In genomic region chr3:49500408-49501257, GRCh38 we compare ENCODE assay signal across 9 cellular contexts. TPM values are rescaled to one million over a fixed set of nuclear protein-coding genes. Genes with fewer than 3 reads are reported as not detected.
DNase-seq lines count a peak whose midpoint lies in the region; ATAC-seq and TF ChIP-seq lines count a peak whose summit lies in the region.
"Had no signal": no experiment of that assay in that cellular context is flagged by ENCODE, and none has a peak within 500 bp of the region (broad histone marks: within the 10 kb centered on the region; RNA-seq: fewer than 3 reads in every experiment).

No MANE protein-coding gene starts in this region.

- ATAC-seq in body of pancreas (peak; percentile 75), left lobe of liver (peak; percentile 89), HG02571 (IDR thresholded peaks at IDR 0.05; ENCODE audit: unreplicated experiment) (no peak)

- peaks cover 10% of the 10 kb centered on the region for H3K4me1 Mint-ChIP-seq in activated CD4-positive, alpha-beta memory T cell treated with anti-CD3 and anti-CD28 coated beads, Interleukin-2, amount 10 ng/mL, durations not matched to agents 7 days and 5 days
- peaks cover 5% of the 10 kb centered on the region for H3K4me1 Mint-ChIP-seq in activated CD4-positive, alpha-beta memory T cell treated with anti-CD3 and anti-CD28 coated beads for 36 hours (ENCODE audit: low read depth)

- intact Hi-C loops in activated CD4-positive, alpha-beta memory T cell treated with anti-CD3 and anti-CD28 coated beads for 36 hours (cut with micrococcal nuclease) = no loop called here
- intact Hi-C loops in body of pancreas (cut with DNase I) = no loop called here
- intact Hi-C loops in tibial artery (cut with DNase I; ENCODE audit: low total_unique reads) = no loop called here

- peaks cover 8% of the 10 kb centered on the region for H3K36me3 Mint-ChIP-seq in activated CD4-positive, alpha-beta memory T cell treated with anti-CD3 and anti-CD28 coated beads, Interleukin-2, amount 10 ng/mL, durations not matched to agents 7 days and 5 days (ENCODE audit: low read depth)
- peaks cover 5% of the 10 kb centered on the region for H3K36me3 Mint-ChIP-seq in activated CD4-positive, alpha-beta memory T cell treated with anti-CD3 and anti-CD28 coated beads for 36 hours

- DNase-seq in activated CD4-positive, alpha-beta memory T cell treated with anti-CD3 and anti-CD28 coated beads, Interleukin-2, amount 10 ng/mL, durations not matched to agents 7 days and 5 days = no peak
- no peak for DNase-seq in activated CD4-positive, alpha-beta memory T cell treated with anti-CD3 and anti-CD28 coated beads for 36 hours
- DNase-seq in body of pancreas (peak; percentile 40 to 77 (median 63)), left lobe of liver (ENCODE audit: low spot score) (peak; percentile 64), tibial artery (peak; percentile 84 to 90), NCI-H526 treated with DMSO at 0.1 percent for 48 hours (lab: John Stamatoyannopoulos, UW) (no peak), HAP-1 (ENCODE audit: low spot score in 2 of 2) (no peak)

- no peaks in the 10 kb centered on the region for H3K9me3 Mint-ChIP-seq in activated CD4-positive, alpha-beta memory T cell treated with anti-CD3 and anti-CD28 coated beads, Interleukin-2, amount 10 ng/mL, durations not matched to agents 7 days and 5 days
- H3K9me3 Mint-ChIP-seq in activated CD4-positive, alpha-beta memory T cell treated with anti-CD3 and anti-CD28 coated beads for 36 hours = no peaks in the 10 kb centered on the region

- H3K36me3 ChIP-seq in body of pancreas (replicated peaks in 1 of 2; ENCODE audit: insufficient read depth in 1 of 2, low read depth in 2 of 2) (no peaks in the 10 kb centered on the region), tibial artery (peaks cover 0 to 4% (median 3%) of the 10 kb centered on the region in 3 donors), HAP-1 (replicated peaks) (no peaks in the 10 kb centered on the region)

- H3K27me3 Mint-ChIP-seq in activated CD4-positive, alpha-beta memory T cell treated with anti-CD3 and anti-CD28 coated beads, Interleukin-2, amount 10 ng/mL, durations not matched to agents 7 days and 5 days = no peaks in the 10 kb centered on the region
- H3K27me3 Mint-ChIP-seq in activated CD4-positive, alpha-beta memory T cell treated with anti-CD3 and anti-CD28 coated beads for 36 hours = no peaks in the 10 kb centered on the region

- no peaks in the 10 kb centered on the region for H3K27me3 ChIP-seq in body of pancreas
- no peaks in the 10 kb centered on the region for H3K27me3 ChIP-seq in tibial artery
- no peaks in the 10 kb centered on the region for H3K27me3 ChIP-seq in HAP-1 (ENCODE audit: low read depth)
- H3K27me3 ChIP-seq: BLaER1 treated with 17β-estradiol and CSF1 and Interleukin-3, amounts not matched to agents 10 nM and 100 nM had no signal

- POLR2A ChIA-PET in activated CD4-positive, alpha-beta memory T cell treated with anti-CD3 and anti-CD28 coated beads, Interleukin-2, amount 10 ng/mL, durations not matched to agents 7 days and 5 days (lab: Charles Lee) = no interaction called here
- POLR2A ChIA-PET in activated CD4-positive, alpha-beta memory T cell treated with anti-CD3 and anti-CD28 coated beads for 36 hours (lab: Charles Lee) = no interaction called here

- H3K4me1 ChIP-seq in body of pancreas = peaks cover 59% of the 10 kb centered on the region
- peaks cover 0 to 56% (median 26%) of the 10 kb centered on the region in 4 donors for H3K4me1 ChIP-seq in tibial artery
- no peaks in the 10 kb centered on the region for H3K4me1 ChIP-seq in HAP-1

- in situ Hi-C loops in HAP-1 (cut with MboI; ENCODE audit: low sequenced_read_pairs) = no loop called here

- no peak overlapping the region for H3K4me3 Mint-ChIP-seq in activated CD4-positive, alpha-beta memory T cell treated with anti-CD3 and anti-CD28 coated beads, Interleukin-2, amount 10 ng/mL, durations not matched to agents 7 days and 5 days
- H3K4me3 Mint-ChIP-seq in activated CD4-positive, alpha-beta memory T cell treated with anti-CD3 and anti-CD28 coated beads for 36 hours = no peak overlapping the region

- peak overlapping the region; percentile 15 for H3K27ac Mint-ChIP-seq in activated CD4-positive, alpha-beta memory T cell treated with anti-CD3 and anti-CD28 coated beads, Interleukin-2, amount 10 ng/mL, durations not matched to agents 7 days and 5 days
- H3K27ac Mint-ChIP-seq in activated CD4-positive, alpha-beta memory T cell treated with anti-CD3 and anti-CD28 coated beads for 36 hours = no peak overlapping the region

- no peaks in the 10 kb centered on the region for H3K9me3 ChIP-seq in body of pancreas
- H3K9me3 ChIP-seq in tibial artery = no peaks in the 10 kb centered on the region
- H3K9me3 ChIP-seq in HAP-1 = no peaks in the 10 kb centered on the region
- H3K9me3 ChIP-seq: BLaER1 treated with 17β-estradiol and CSF1 and Interleukin-3, amounts not matched to agents 10 nM and 100 nM had no signal

- CTCF ChIA-PET in activated CD4-positive, alpha-beta memory T cell treated with anti-CD3 and anti-CD28 coated beads, Interleukin-2, amount 10 ng/mL, durations not matched to agents 7 days and 5 days (lab: Charles Lee) = interaction anchor here (1.0 kb wide), 1 partner anchor 39 kb away, joined by 3 read pairs; no protein-coding TSS in a partner anchor
- CTCF ChIA-PET in activated CD4-positive, alpha-beta memory T cell treated with anti-CD3 and anti-CD28 coated beads for 36 hours (lab: Charles Lee) = interaction anchor here (0.5 to 1.0 kb wide), 3 partner anchors 43 to 1179 kb away, joined by 3 to 6 read pairs (median 4); no protein-coding TSS in a partner anchor

- WGBS in body of pancreas, 2 donors = 28 to 33% methylated on average over 7 of the region's 7 CpGs

- no peak for TF ChIP-seq CTCF in body of pancreas (IDR thresholded peaks at IDR 0.05)
- TF ChIP-seq CTCF in tibial artery (IDR thresholded peaks at IDR 0.05) = no peak

- peak overlapping the region; percentile 4 to 76 (median 54) for H3K27ac ChIP-seq in body of pancreas
- H3K27ac ChIP-seq in tibial artery = peak overlapping the region; percentile 80 to 82

- H3K4me3 ChIP-seq in body of pancreas (no peak overlapping the region), tibial artery (peak overlapping the region in 1 of 2 donors; percentile 7), HAP-1 (no peak overlapping the region)
- H3K4me3 ChIP-seq: BLaER1 treated with 17β-estradiol and CSF1 and Interleukin-3, amounts not matched to agents 10 nM and 100 nM had no signal

- TF ChIP-seq POLR2A in body of pancreas (IDR thresholded peaks at IDR 0.05) = no peak

RNA-seq across cellular contexts. Expression of gene DAG1, which starts 30.6 kb away (rescaled TPM):
- 10 to 100 TPM; 13.8 to 16.5 TPM for total RNA-seq in activated CD4-positive, alpha-beta memory T cell treated with anti-CD3 and anti-CD28 coated beads, Interleukin-2, amount 10 ng/mL, durations not matched to agents 7 days and 5 days
- 1 to 10 TPM; 9.4 to 9.6 TPM for total RNA-seq in activated CD4-positive, alpha-beta memory T cell treated with anti-CD3 and anti-CD28 coated beads for 36 hours
- total RNA-seq in body of pancreas (10 to 100 TPM; 46.8 to 57.9 TPM), left lobe of liver (59.6 TPM)

RNA-seq across cellular contexts. Expression of gene BSN, which starts 53.6 kb away (rescaled TPM):
- total RNA-seq in activated CD4-positive, alpha-beta memory T cell treated with anti-CD3 and anti-CD28 coated beads, Interleukin-2, amount 10 ng/mL, durations not matched to agents 7 days and 5 days = under 1 TPM; 0.03 to 0.05 TPM
- total RNA-seq in activated CD4-positive, alpha-beta memory T cell treated with anti-CD3 and anti-CD28 coated beads for 36 hours = under 1 TPM; 0.05 to 0.07 TPM
- total RNA-seq in body of pancreas (1 to 10 TPM; 1.3 to 6.6 TPM), left lobe of liver (0.73 TPM)

Comparison
In these comparisons a context has a peak if more than half of its experiments do, and no peak if none do; other contexts are left out.
1. DNase-seq: peak in body of pancreas (4 of 4), left lobe of liver (single experiment) and tibial artery (2 of 2); none in activated CD4-positive, alpha-beta memory T cell treated with anti-CD3 and anti-CD28 coated beads, Interleukin-2, amount 10 ng/mL, durations not matched to agents 7 days and 5 days (single experiment), activated CD4-positive, alpha-beta memory T cell treated with anti-CD3 and anti-CD28 coated beads for 36 hours (single experiment), NCI-H526 treated with DMSO at 0.1 percent for 48 hours (single experiment) and HAP-1 (0 of 2).